In the genomic region with DNA sequence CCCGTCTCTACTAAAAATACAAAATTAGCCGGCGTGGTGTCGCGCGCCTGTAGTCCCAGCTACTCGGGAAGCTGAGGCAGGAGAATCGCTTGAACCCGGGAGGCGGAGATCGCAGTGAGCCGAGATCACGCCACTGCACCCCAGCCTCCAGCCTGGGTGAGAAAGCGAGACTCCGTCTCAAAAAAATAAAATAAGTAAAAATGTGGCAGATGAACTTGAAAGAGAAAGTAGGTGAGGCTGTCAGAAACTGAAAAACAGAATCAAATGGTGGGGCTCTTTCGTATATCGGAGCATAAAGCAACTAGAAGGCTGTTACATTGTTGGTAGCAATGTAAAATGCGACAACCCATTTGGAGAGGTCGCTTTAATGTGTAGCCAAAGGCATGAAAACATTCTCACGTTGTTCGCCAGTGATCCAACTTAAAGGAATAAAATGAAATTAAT, we compare ENCODE assay signal across 2 cellular contexts.
TF ChIP-seq lines count a peak whose summit lies in the region.

No MANE protein-coding gene starts in this region.

TF ChIP-seq in K562, 482 proteins besides CTCF, POLR2A, EP300 and RAD21 (continues in another document):
- TF ChIP-seq, protein P1, sequence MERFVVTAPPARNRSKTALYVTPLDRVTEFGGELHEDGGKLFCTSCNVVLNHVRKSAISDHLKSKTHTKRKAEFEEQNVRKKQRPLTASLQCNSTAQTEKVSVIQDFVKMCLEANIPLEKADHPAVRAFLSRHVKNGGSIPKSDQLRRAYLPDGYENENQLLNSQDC (CRISPR knock-in tag; IDR thresholded peaks at IDR 0.05) = no peak
- no peak for TF ChIP-seq ZNF583 (CRISPR knock-in tag; IDR thresholded peaks at IDR 0.05)
- no peak for TF ChIP-seq HCFC1 (IDR thresholded peaks at IDR 0.05; ENCODE audit: low read depth, low read length)
- no peak for TF ChIP-seq IFI16 (CRISPR knock-in tag; IDR thresholded peaks at IDR 0.05)
- TF ChIP-seq RCOR1 (IDR thresholded peaks at IDR 0.05; ENCODE audit: borderline replicate concordance in 1 of 2, low read depth in 2 of 2, low read length in 2 of 2) = no peak; a peak in 1 of 4 replicates
- no peak for TF ChIP-seq FOXK1 (CRISPR knock-in tag; IDR thresholded peaks at IDR 0.05; ENCODE audit: borderline replicate concordance)
- no peak for TF ChIP-seq CCNT2 (IDR thresholded peaks at IDR 0.05; ENCODE audit: borderline replicate concordance, extremely low read depth, insufficient read length, low read depth, low read length)
- 0 out of 2 replicates have a peak, but pooled peaks have one; percentile 68 for TF ChIP-seq ZBTB26 (CRISPR knock-in tag; IDR thresholded peaks at IDR 0.05)
- no peak for TF ChIP-seq ZNF445 (CRISPR knock-in tag; IDR thresholded peaks at IDR 0.05; ENCODE audit: low read depth)
- no peak for TF ChIP-seq SLC30A9 (CRISPR knock-in tag; IDR thresholded peaks at IDR 0.05)
- no peak for TF ChIP-seq MTF1 (CRISPR knock-in tag; IDR thresholded peaks at IDR 0.05; ENCODE audit: borderline replicate concordance)
- TF ChIP-seq, protein P2, sequence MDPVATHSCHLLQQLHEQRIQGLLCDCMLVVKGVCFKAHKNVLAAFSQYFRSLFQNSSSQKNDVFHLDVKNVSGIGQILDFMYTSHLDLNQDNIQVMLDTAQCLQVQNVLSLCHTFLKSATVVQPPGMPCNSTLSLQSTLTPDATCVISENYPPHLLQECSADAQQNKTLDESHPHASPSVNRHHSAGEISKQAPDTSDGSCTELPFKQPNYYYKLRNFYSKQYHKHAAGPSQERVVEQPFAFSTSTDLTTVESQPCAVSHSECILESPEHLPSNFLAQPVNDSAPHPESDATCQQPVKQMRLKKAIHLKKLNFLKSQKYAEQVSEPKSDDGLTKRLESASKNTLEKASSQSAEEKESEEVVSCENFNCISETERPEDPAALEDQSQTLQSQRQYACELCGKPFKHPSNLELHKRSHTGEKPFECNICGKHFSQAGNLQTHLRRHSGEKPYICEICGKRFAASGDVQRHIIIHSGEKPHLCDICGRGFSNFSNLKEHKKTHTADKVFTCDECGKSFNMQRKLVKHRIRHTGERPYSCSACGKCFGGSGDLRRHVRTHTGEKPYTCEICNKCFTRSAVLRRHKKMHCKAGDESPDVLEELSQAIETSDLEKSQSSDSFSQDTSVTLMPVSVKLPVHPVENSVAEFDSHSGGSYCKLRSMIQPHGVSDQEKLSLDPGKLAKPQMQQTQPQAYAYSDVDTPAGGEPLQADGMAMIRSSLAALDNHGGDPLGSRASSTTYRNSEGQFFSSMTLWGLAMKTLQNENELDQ (CRISPR knock-in tag; IDR thresholded peaks at IDR 0.05; ENCODE audit: borderline replicate concordance) = no peak
- TF ChIP-seq RBM25 (IDR thresholded peaks at IDR 0.05; ENCODE audit: low read depth, low read length, severe bottlenecking) = no peak

TF ChIP-seq in liver, 16 proteins besides CTCF, POLR2A, EP300 and RAD21:
- TF ChIP-seq ZBTB33 (IDR thresholded peaks at IDR 0.05) = no peak
- TF ChIP-seq HNF4A (conservative IDR thresholded peaks at IDR 0.05) = no peak
- no peak for TF ChIP-seq EGR1 (IDR thresholded peaks at IDR 0.05; ENCODE audit: low read depth in 2 of 2)
- no peak for TF ChIP-seq RXRA (IDR thresholded peaks at IDR 0.05)
- TF ChIP-seq, protein P3, sequence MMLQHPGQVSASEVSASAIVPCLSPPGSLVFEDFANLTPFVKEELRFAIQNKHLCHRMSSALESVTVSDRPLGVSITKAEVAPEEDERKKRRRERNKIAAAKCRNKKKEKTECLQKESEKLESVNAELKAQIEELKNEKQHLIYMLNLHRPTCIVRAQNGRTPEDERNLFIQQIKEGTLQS (IDR thresholded peaks at IDR 0.05) = no peak
- no peak for TF ChIP-seq FOXA2 (IDR thresholded peaks at IDR 0.05)
- TF ChIP-seq TAF1 (conservative IDR thresholded peaks at IDR 0.05) = no peak
- TF ChIP-seq MAX (IDR thresholded peaks at IDR 0.05) = no peak
- TF ChIP-seq GABPA (IDR thresholded peaks at IDR 0.05 in 1 of 2, conservative IDR thresholded peaks at IDR 0.05 in 1 of 2) = no peak
- TF ChIP-seq YY1 (IDR thresholded peaks at IDR 0.05) = no peak
- no peak for TF ChIP-seq JUND (IDR thresholded peaks at IDR 0.05)
- no peak for TF ChIP-seq REST (IDR thresholded peaks at IDR 0.05)
- no peak for TF ChIP-seq SP1 (IDR thresholded peaks at IDR 0.05)
- TF ChIP-seq HNF4G (IDR thresholded peaks at IDR 0.05) = no peak
- TF ChIP-seq FOXA1 (IDR thresholded peaks at IDR 0.05) = no peak
- TF ChIP-seq NR2F2 (IDR thresholded peaks at IDR 0.05) = no peak
TF ChIP-seq in liver: peak in this region for 0.
